In genomic region chr12:27652174-27652763, GRCh38 we compare ENCODE assay signal across 8 cellular contexts. TPM values are rescaled to one million over a fixed set of nuclear protein-coding genes. Genes with fewer than 3 reads are reported as not detected.
A peak's percentile ranks its signal among the peaks of the same experiment; 100 is the strongest.
DNase-seq lines count a peak whose midpoint lies in the region; ATAC-seq and TF ChIP-seq lines count a peak whose summit lies in the region.

No MANE protein-coding gene starts in this region.

- H3K36me3 ChIP-seq in parathyroid adenoma (ENCODE audit: control insufficient read depth, insufficient read depth, low read length): no peaks in the 10 kb centered on the region

- H3K79me2 ChIP-seq in parathyroid adenoma: no peaks in the 10 kb centered on the region

- peaks cover 5% of the 10 kb centered on the region for H3K4me1 Mint-ChIP-seq in activated T-cell treated with anti-CD3 and anti-CD28 coated beads, Interleukin-2, amount 50 U/mL, for 72 hours (ENCODE audit: low read depth)

- no peak overlapping the region for H2AFZ ChIP-seq in parathyroid adenoma

- no peaks in the 10 kb centered on the region for H3K9me3 Mint-ChIP-seq in activated T-cell treated with anti-CD3 and anti-CD28 coated beads, Interleukin-2, amount 50 U/mL, for 72 hours

- no peak overlapping the region for H3K9ac ChIP-seq in parathyroid adenoma

- H3K27me3 ChIP-seq in parathyroid adenoma (ENCODE audit: control insufficient read depth, insufficient read depth, low read length): no peaks in the 10 kb centered on the region

- H3K9me3 ChIP-seq in parathyroid adenoma (ENCODE audit: control insufficient read depth, low read length): no peaks in the 10 kb centered on the region

- no peak overlapping the region for H3K4me2 ChIP-seq in parathyroid adenoma (ENCODE audit: low read length)

- H3K27ac Mint-ChIP-seq in activated T-cell treated with anti-CD3 and anti-CD28 coated beads, Interleukin-2, amount 50 U/mL, for 72 hours: peak overlapping the region; percentile 65

- DNase-seq in COLO668 (lab: John Stamatoyannopoulos, UW; ENCODE audit: unreplicated experiment) (peak; percentile 35), H4 (ENCODE audit: low spot score) (peak; percentile 70), NCI-H446 (lab: John Stamatoyannopoulos, UW) (peak; percentile 68 to 81), glomerular endothelial cell (ENCODE audit: extremely low read depth, low read depth, low spot score) (peak; percentile 82)
- DNase-seq in activated T-cell treated with anti-CD3 and anti-CD28 coated beads, Interleukin-2, amount 50 U/mL, for 72 hours: peak; percentile 44 to 50

- no peaks in the 10 kb centered on the region for H3K4me1 ChIP-seq in parathyroid adenoma

- no peak overlapping the region for H3K27ac ChIP-seq in parathyroid adenoma

- peak; percentile 83 for TF ChIP-seq CTCF in parathyroid adenoma (IDR thresholded peaks at IDR 0.05)

- ATAC-seq in activated T-cell treated with anti-CD3 and anti-CD28 coated beads, Interleukin-2, amount 50 U/mL, for 72 hours (replicated peaks in 1 of 2): no peak
- ATAC-seq in HG03571 (IDR thresholded peaks at IDR 0.05; ENCODE audit: unreplicated experiment) (no peak), GM18873 (IDR thresholded peaks at IDR 0.05; ENCODE audit: low FRiP score, unreplicated experiment) (no peak)

- H3K27me3 Mint-ChIP-seq in activated T-cell treated with anti-CD3 and anti-CD28 coated beads, Interleukin-2, amount 50 U/mL, for 72 hours (ENCODE audit: low read depth): no peaks in the 10 kb centered on the region

- no peak overlapping the region for H3K4me3 ChIP-seq in parathyroid adenoma (ENCODE audit: low read depth, low read length)

- H3K36me3 Mint-ChIP-seq in activated T-cell treated with anti-CD3 and anti-CD28 coated beads, Interleukin-2, amount 50 U/mL, for 72 hours (ENCODE audit: insufficient read depth in 2 of 2): no peaks in the 10 kb centered on the region

- H3K4me3 Mint-ChIP-seq in activated T-cell treated with anti-CD3 and anti-CD28 coated beads, Interleukin-2, amount 50 U/mL, for 72 hours: no peak overlapping the region

RNA-seq across cellular contexts. Expression of gene REP15, which starts 44.0 kb away (rescaled TPM):
- 0.25 TPM in 1 of 2 replicates, not detected in the other for total RNA-seq in H4 (2014; rRNA removed; shearing (Covaris generic))
- not detected for total RNA-seq in activated T-cell treated with anti-CD3 and anti-CD28 coated beads, Interleukin-2, amount 50 U/mL, for 72 hours
- 2.0 and 3.3 TPM in 2 replicates for total RNA-seq in glomerular endothelial cell

RNA-seq across cellular contexts. Expression of gene MRPS35, which starts 58.4 kb away (rescaled TPM):
- total RNA-seq in H4 (2014; rRNA removed; shearing (Covaris generic)): 105 TPM in 2 replicates
- total RNA-seq in activated T-cell treated with anti-CD3 and anti-CD28 coated beads, Interleukin-2, amount 50 U/mL, for 72 hours: 10 to 100 TPM; 49.7 to 64.0 TPM
- total RNA-seq in glomerular endothelial cell: 41.3 and 42.6 TPM in 2 replicates
